15 cellular contexts compared by ENCODE assay signal in the genomic region with DNA sequence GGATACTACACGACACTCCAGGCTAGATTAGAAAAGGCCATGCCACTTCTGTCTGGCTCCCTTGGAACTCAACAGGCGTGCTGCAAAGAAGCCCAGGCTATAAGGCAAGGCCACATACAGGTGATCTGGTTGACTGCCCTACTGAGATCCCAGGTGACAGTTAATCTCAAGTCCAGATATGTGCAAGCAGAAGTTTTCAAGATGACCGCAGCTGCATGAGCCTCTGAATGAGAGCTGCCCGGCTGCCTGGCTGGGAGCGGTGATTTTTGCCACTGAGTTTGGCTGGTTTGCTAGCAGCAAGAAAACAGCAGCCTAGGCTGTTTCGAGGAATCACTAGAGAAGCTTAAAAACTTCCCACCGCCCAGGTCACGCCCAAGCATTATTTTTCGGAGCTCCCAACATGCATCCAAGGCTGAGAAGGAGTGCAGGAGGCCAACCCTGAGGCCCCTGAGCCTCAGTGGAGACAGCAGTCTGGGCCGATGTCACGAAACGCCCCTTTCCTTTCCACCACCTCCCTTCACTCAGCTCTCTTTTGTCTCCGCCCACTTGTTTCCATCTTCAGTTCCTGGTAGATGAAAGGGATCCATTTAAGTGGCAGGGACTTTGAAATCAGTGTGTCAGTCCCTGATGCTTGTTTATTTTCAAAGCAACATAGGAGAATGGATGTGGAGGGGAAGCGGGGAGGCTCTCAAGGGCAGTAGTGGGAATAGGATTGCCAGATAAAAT. TPM values are rescaled to one million over a fixed set of nuclear protein-coding genes. Genes with fewer than 3 reads are reported as not detected.
DNase-seq lines count a peak whose midpoint lies in the region; ATAC-seq, FAIRE-seq and TF ChIP-seq lines count a peak whose summit lies in the region.
"Had no signal": no experiment of that assay in that cellular context is flagged by ENCODE, and none has a peak within 500 bp of the region (broad histone marks: within the 10 kb centered on the region; RNA-seq: fewer than 3 reads in every experiment).

No MANE protein-coding gene starts in this region.

- no peaks in the 10 kb centered on the region for H4K20me1 ChIP-seq in OCI-LY1 (ENCODE audit: insufficient read depth, low read length)

- 72 to 76% methylated on average over 10 of the region's 14 CpGs for WGBS in mesodermal cell (ENCODE audit: insufficient coverage in 2 of 2), 2 experiments

- no peak for DNase-seq in RCC 7860 (ENCODE audit: low spot score)
- no peak for DNase-seq in HT-29 (ENCODE audit: low spot score)
- DNase-seq in DMS79 treated with DMSO at 0.1 percent for 48 hours (lab: John Stamatoyannopoulos, UW), result no peak
- DNase-seq: body of pancreas; DMS 273 treated with DMSO at 0.1 percent for 48 hours; HFFc6; MG63; naive thymus-derived CD4-positive, alpha-beta T cell; stimulated activated CD4-positive, alpha-beta T cell treated with anti-CD3 and anti-CD28 coated beads, Interleukin-4, amount 100 ng/mL, for 24 hours had no signal

- H2AFZ ChIP-seq in OCI-LY1 (ENCODE audit: low read length), result no peak overlapping the region

- H3K36me3 ChIP-seq in OCI-LY1 (ENCODE audit: insufficient read depth, low read length) (no peaks in the 10 kb centered on the region), mesodermal cell (ENCODE audit: control insufficient read depth, insufficient read depth, low read length) (no peaks in the 10 kb centered on the region)
- H3K36me3 ChIP-seq: MG63, tibial nerve had no signal

- H3F3A ChIP-seq in OCI-LY1 (ENCODE audit: insufficient read depth, low read length), result no peaks in the 10 kb centered on the region

- H3K4me3 ChIP-seq in OCI-LY1 (ENCODE audit: low read depth, low read length, poor library complexity, severe bottlenecking) (no peak overlapping the region), mesodermal cell (ENCODE audit: extremely low read depth, insufficient read depth, low read length, poor library complexity, severe bottlenecking) (no peak overlapping the region)
- H3K4me3 ChIP-seq: body of pancreas, MG63, tibial nerve had no signal

- no peaks in the 10 kb centered on the region for H3K9me2 ChIP-seq in OCI-LY1 (ENCODE audit: low read depth, low read length)

- no peak overlapping the region for H3K9ac ChIP-seq in OCI-LY1 (ENCODE audit: low read length)

- H3K27ac ChIP-seq in OCI-LY1 (ENCODE audit: low read depth, low read length, poor library complexity, severe bottlenecking) (no peak overlapping the region), mesodermal cell (ENCODE audit: low read depth, low read length, severe bottlenecking) (peak overlapping the region; percentile 3)
- H3K27ac ChIP-seq: body of pancreas, tibial nerve had no signal

- peak overlapping the region; percentile 8; the same call in 1 of the 2 replicates for H3K4me2 ChIP-seq in OCI-LY1 (ENCODE audit: low read length)

- no peaks in the 10 kb centered on the region for H3K9me3 ChIP-seq in OCI-LY1 (ENCODE audit: low read length)
- H3K9me3 ChIP-seq in mesodermal cell (ENCODE audit: control insufficient read depth, low read length), result no peaks in the 10 kb centered on the region
- H3K9me3 ChIP-seq: body of pancreas had no signal

- ATAC-seq in GM18502 (IDR thresholded peaks at IDR 0.05; ENCODE audit: poor library complexity, unreplicated experiment) (peak; percentile 69), GM21723 (IDR thresholded peaks at IDR 0.05; ENCODE audit: unreplicated experiment) (peak; percentile 70), GM18511 (IDR thresholded peaks at IDR 0.05; ENCODE audit: unreplicated experiment) (no peak)
- ATAC-seq: body of pancreas; naive thymus-derived CD4-positive, alpha-beta T cell had no signal

- no peak for FAIRE-seq in RCC 7860 (lab: Jason Lieb, UNC)

- H3K4me1 ChIP-seq in OCI-LY1 (ENCODE audit: insufficient read depth, low read length, severe bottlenecking) (peaks cover 17% of the 10 kb centered on the region), mesodermal cell (ENCODE audit: control insufficient read depth, insufficient read depth, low read length, poor library complexity, severe bottlenecking) (no peaks in the 10 kb centered on the region)
- H3K4me1 ChIP-seq: body of pancreas, tibial nerve had no signal

- H3K27me3 ChIP-seq in OCI-LY1 (ENCODE audit: insufficient read depth, low read length), result no peaks in the 10 kb centered on the region
- H3K27me3 ChIP-seq: body of pancreas, MG63, tibial nerve had no signal

- no peaks in the 10 kb centered on the region for H3K79me2 ChIP-seq in OCI-LY1 (ENCODE audit: insufficient read depth, low read length)

- no peak for TF ChIP-seq CTCF in OCI-LY1 (IDR thresholded peaks at IDR 0.05; ENCODE audit: low read length)

RNA-seq across cellular contexts. Expression of gene URI1, which starts 13.9 kb away (rescaled TPM):
- 50.6 TPM for polyA plus RNA-seq in mesodermal cell (2013, experiment 1 of 2)
- 58.2 TPM for polyA plus RNA-seq in mesodermal cell (2013, experiment 2 of 2)
- total RNA-seq in HT-29 (2014; rRNA removed; shearing (Covaris generic)), result 45.2 and 46.4 TPM in 2 replicates
